ENCODE assay signal across 1 cellular context in the genomic region with DNA sequence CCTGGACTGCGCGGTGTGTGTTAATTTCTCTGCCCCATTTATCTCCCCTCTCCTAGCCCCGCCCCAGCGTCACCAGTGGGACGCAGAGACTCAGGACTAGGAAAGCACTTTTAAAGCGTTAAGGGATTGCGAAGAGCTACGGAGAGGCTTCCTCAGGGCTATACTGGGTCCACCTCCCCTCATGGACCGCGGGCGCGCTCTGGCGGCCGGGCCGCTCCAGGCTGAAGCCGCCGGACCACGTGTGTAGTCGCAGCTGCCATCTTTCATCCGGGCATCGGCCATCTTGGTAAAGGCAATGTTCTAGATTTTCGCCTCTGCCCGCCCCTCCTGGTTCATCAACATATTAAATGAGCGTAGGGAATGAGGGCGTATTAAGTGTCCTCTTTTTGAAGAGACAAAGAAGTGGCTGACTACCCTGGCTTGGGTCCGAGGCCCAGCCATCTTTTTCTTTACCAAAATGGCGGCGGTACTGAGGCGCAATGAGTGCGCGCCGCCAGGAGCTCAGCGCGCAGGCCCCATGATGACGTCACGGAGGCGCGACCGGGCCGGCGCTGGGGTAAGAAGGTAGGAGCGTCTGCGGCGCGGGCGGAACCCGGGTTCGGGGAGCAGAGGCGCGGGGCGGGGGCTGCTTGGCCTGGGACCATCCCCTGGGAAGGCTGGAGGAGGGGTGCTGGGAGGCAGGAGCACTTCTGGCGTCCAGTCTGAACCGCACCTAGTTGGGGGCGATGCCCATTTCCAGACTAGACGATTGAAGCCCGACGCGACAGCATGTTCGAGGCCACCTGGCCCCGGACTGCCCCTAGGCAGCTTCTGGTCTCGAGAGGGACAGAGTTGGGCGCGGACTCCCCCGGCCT.
A peak's percentile ranks its signal among the peaks of the same experiment; 100 is the strongest.
TF ChIP-seq lines count a peak whose summit lies in the region.

Gene CCDC124 (plus strand): TSS at position 531 of the 854 bp plus-strand sequence. CDS start 3,406 bp downstream, outside the sequence.

TF ChIP-seq in K562, 482 proteins besides CTCF, POLR2A, EP300 and RAD21 (continued from another document and continues in another):
- TF ChIP-seq, protein P1, sequence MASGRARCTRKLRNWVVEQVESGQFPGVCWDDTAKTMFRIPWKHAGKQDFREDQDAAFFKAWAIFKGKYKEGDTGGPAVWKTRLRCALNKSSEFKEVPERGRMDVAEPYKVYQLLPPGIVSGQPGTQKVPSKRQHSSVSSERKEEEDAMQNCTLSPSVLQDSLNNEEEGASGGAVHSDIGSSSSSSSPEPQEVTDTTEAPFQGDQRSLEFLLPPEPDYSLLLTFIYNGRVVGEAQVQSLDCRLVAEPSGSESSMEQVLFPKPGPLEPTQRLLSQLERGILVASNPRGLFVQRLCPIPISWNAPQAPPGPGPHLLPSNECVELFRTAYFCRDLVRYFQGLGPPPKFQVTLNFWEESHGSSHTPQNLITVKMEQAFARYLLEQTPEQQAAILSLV (tag; IDR thresholded peaks at IDR 0.05), result peak; percentile 79
- 0 out of 2 replicates have a peak, but pooled peaks have one; percentile 19 for TF ChIP-seq HLTF (IDR thresholded peaks at IDR 0.05)
- no peak for TF ChIP-seq CHD1 (IDR thresholded peaks at IDR 0.05; ENCODE audit: low read length)
- TF ChIP-seq, protein P2, sequence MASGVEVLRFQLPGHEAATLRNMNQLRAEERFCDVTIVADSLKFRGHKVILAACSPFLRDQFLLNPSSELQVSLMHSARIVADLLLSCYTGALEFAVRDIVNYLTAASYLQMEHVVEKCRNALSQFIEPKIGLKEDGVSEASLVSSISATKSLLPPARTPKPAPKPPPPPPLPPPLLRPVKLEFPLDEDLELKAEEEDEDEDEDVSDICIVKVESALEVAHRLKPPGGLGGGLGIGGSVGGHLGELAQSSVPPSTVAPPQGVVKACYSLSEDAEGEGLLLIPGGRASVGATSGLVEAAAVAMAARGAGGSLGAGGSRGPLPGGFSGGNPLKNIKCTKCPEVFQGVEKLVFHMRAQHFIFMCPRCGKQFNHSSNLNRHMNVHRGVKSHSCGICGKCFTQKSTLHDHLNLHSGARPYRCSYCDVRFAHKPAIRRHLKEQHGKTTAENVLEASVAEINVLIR (CRISPR knock-in tag; IDR thresholded peaks at IDR 0.05), result peak; percentile 99
- no peak for TF ChIP-seq SIRT6 (IDR thresholded peaks at IDR 0.05; ENCODE audit: low read depth, low read length)
- TF ChIP-seq FOXP1 (CRISPR knock-in tag; IDR thresholded peaks at IDR 0.05), result peak; percentile 90
- no peak for TF ChIP-seq HNRNPL (IDR thresholded peaks at IDR 0.05; ENCODE audit: low read depth, low read length)
- TF ChIP-seq, protein P3, sequence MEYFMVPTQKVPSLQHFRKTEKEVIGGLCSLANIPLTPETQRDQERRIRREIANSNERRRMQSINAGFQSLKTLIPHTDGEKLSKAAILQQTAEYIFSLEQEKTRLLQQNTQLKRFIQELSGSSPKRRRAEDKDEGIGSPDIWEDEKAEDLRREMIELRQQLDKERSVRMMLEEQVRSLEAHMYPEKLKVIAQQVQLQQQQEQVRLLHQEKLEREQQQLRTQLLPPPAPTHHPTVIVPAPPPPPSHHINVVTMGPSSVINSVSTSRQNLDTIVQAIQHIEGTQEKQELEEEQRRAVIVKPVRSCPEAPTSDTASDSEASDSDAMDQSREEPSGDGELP (CRISPR knock-in tag; IDR thresholded peaks at IDR 0.05; ENCODE audit: borderline replicate concordance), result peak; percentile 94
- 0 out of 2 replicates have a peak, but pooled peaks have one; percentile 81 for TF ChIP-seq RERE (CRISPR knock-in tag; IDR thresholded peaks at IDR 0.05; ENCODE audit: borderline replicate concordance)
- peak; percentile 92 for TF ChIP-seq ZNF583 (CRISPR knock-in tag; IDR thresholded peaks at IDR 0.05)
- TF ChIP-seq TOE1 (IDR thresholded peaks at IDR 0.05; ENCODE audit: borderline replicate concordance), result peak; percentile 66
- no peak for TF ChIP-seq TOE1 (CRISPR knock-in tag; IDR thresholded peaks at IDR 0.05; ENCODE audit: borderline replicate concordance, low read depth)
- peak; percentile 89; the same call in 1 of the 2 replicates for TF ChIP-seq ZNF165 (CRISPR knock-in tag; IDR thresholded peaks at IDR 0.05; ENCODE audit: borderline replicate concordance)
- TF ChIP-seq SMC3 (conservative IDR thresholded peaks at IDR 0.05; ENCODE audit: insufficient read depth, low read depth, low read length), result peak; percentile 99
- TF ChIP-seq PBX2 (CRISPR knock-in tag; IDR thresholded peaks at IDR 0.05; ENCODE audit: low read depth), result no peak
- peak; percentile 43; the same call in 1 of the 2 replicates for TF ChIP-seq PBX2 (tag; conservative IDR thresholded peaks at IDR 0.05; ENCODE audit: low read depth)
- TF ChIP-seq, protein P4, sequence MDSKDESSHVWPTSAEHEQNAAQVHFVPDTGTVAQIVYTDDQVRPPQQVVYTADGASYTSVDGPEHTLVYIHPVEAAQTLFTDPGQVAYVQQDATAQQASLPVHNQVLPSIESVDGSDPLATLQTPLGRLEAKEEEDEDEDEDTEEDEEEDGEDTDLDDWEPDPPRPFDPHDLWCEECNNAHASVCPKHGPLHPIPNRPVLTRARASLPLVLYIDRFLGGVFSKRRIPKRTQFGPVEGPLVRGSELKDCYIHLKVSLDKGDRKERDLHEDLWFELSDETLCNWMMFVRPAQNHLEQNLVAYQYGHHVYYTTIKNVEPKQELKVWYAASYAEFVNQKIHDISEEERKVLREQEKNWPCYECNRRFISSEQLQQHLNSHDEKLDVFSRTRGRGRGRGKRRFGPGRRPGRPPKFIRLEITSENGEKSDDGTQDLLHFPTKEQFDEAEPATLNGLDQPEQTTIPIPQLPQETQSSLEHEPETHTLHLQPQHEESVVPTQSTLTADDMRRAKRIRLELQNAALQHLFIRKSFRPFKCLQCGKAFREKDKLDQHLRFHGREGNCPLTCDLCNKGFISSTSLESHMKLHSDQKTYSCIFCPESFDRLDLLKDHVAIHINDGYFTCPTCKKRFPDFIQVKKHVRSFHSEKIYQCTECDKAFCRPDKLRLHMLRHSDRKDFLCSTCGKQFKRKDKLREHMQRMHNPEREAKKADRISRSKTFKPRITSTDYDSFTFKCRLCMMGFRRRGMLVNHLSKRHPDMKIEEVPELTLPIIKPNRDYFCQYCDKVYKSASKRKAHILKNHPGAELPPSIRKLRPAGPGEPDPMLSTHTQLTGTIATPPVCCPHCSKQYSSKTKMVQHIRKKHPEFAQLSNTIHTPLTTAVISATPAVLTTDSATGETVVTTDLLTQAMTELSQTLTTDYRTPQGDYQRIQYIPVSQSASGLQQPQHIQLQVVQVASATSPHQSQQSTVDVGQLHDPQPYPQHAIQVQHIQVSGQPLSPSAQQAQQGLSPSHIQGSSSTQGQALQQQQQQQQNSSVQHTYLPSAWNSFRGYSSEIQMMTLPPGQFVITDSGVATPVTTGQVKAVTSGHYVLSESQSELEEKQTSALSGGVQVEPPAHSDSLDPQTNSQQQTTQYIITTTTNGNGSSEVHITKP (IDR thresholded peaks at IDR 0.05; ENCODE audit: partially characterized antibody), result no peak
- TF ChIP-seq ZNF764 (CRISPR knock-in tag; IDR thresholded peaks at IDR 0.05; ENCODE audit: low read depth), result no peak
- TF ChIP-seq NR3C1 (CRISPR knock-in tag; IDR thresholded peaks at IDR 0.05), result no peak
- TF ChIP-seq, protein P5, sequence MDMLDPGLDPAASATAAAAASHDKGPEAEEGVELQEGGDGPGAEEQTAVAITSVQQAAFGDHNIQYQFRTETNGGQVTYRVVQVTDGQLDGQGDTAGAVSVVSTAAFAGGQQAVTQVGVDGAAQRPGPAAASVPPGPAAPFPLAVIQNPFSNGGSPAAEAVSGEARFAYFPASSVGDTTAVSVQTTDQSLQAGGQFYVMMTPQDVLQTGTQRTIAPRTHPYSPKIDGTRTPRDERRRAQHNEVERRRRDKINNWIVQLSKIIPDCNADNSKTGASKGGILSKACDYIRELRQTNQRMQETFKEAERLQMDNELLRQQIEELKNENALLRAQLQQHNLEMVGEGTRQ (CRISPR knock-in tag; IDR thresholded peaks at IDR 0.05), result peak; percentile 91
- peak; percentile 64 for TF ChIP-seq ASH1L (IDR thresholded peaks at IDR 0.05; ENCODE audit: borderline replicate concordance, low read depth, partially characterized antibody)
- TF ChIP-seq MTF1 (CRISPR knock-in tag; IDR thresholded peaks at IDR 0.05; ENCODE audit: borderline replicate concordance), result peak; percentile 11; the same call in 1 of the 2 replicates
- peak; percentile 89; the same call in 1 of the 2 replicates for TF ChIP-seq ZNF212 (CRISPR knock-in tag; IDR thresholded peaks at IDR 0.05)
- no peak for TF ChIP-seq SMAD1 (IDR thresholded peaks at IDR 0.05; ENCODE audit: low read depth, low read length, partially characterized antibody)
- peak; percentile 84 for TF ChIP-seq PCBP1 (IDR thresholded peaks at IDR 0.05; ENCODE audit: low read depth, low read length, poor library complexity, severe bottlenecking)
- TF ChIP-seq ADNP (tag; IDR thresholded peaks at IDR 0.05), result peak; percentile 64; the same call in 1 of the 2 replicates
- no peak for TF ChIP-seq GABPB2 (CRISPR knock-in tag; conservative IDR thresholded peaks at IDR 0.05)
- TF ChIP-seq ZBTB5 (IDR thresholded peaks at IDR 0.05), result no peak
- no peak for TF ChIP-seq EWSR1 (IDR thresholded peaks at IDR 0.05; ENCODE audit: borderline replicate concordance, low read depth, partially characterized antibody)
- TF ChIP-seq ZNF134 (CRISPR knock-in tag; conservative IDR thresholded peaks at IDR 0.05), result peak; percentile 80
- TF ChIP-seq EP400 (IDR thresholded peaks at IDR 0.05), result peak; percentile 100
- TF ChIP-seq KDM4B (IDR thresholded peaks at IDR 0.05; ENCODE audit: borderline replicate concordance in 2 of 2, low read depth in 1 of 2), result no peak; a peak in 1 of 4 replicates
